In the genomic region with DNA sequence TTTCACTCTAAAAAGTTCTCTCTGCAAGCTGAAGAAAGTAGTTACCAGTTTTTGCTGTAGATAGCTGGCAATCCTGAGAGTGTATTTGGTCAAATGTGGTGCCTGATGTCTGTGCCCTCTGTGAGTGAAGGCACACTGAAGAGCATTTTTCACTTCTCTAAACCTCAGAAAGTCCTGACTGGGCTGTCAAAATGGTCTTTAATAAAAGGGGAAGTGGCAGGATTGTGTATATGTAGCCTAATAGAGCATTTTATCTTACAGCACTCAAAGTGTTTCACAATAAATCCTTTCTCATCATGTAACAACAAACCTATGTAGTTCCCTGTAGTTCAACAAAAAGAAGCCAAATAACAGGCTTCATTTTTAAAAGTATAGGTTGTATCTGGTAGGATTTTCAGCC, we compare ENCODE assay signal across 1 cellular context.
TF ChIP-seq lines count a peak whose summit lies in the region.

No MANE protein-coding gene starts in this region.

TF ChIP-seq in SK-N-SH, 30 proteins besides CTCF, POLR2A, EP300 and RAD21 (continued from another document):
- TF ChIP-seq, protein P1, sequence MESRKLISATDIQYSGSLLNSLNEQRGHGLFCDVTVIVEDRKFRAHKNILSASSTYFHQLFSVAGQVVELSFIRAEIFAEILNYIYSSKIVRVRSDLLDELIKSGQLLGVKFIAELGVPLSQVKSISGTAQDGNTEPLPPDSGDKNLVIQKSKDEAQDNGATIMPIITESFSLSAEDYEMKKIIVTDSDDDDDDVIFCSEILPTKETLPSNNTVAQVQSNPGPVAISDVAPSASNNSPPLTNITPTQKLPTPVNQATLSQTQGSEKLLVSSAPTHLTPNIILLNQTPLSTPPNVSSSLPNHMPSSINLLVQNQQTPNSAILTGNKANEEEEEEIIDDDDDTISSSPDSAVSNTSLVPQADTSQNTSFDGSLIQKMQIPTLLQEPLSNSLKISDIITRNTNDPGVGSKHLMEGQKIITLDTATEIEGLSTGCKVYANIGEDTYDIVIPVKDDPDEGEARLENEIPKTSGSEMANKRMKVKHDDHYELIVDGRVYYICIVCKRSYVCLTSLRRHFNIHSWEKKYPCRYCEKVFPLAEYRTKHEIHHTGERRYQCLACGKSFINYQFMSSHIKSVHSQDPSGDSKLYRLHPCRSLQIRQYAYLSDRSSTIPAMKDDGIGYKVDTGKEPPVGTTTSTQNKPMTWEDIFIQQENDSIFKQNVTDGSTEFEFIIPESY (IDR thresholded peaks at IDR 0.05; ENCODE audit: borderline replicate concordance, low read depth) = no peak
